Comparison of ENCODE assay signal across 19 cellular contexts in genomic region chr14:38074091-38074490, GRCh38.
DNase-seq lines count a peak whose midpoint lies in the region; ATAC-seq and TF ChIP-seq lines count a peak whose summit lies in the region.
"Had no signal": no experiment of that assay in that cellular context is flagged by ENCODE, and none has a peak within 500 bp of the region (broad histone marks: within the 10 kb centered on the region; RNA-seq: fewer than 3 reads in every experiment).

No MANE protein-coding gene starts in this region.

- H3K36me3 ChIP-seq in left lung, result no peaks in the 10 kb centered on the region
- H3K36me3 ChIP-seq: heart right ventricle, upper lobe of left lung had no signal

- ATAC-seq in left lung, result peak; percentile 60
- ATAC-seq in GM18498 (IDR thresholded peaks at IDR 0.05; ENCODE audit: unreplicated experiment), result no peak
- ATAC-seq: heart right ventricle had no signal

- H3K9me3 ChIP-seq in left lung, result no peaks in the 10 kb centered on the region
- H3K9me3 ChIP-seq: upper lobe of left lung had no signal

- H3K4me1 ChIP-seq in left lung, result peaks cover 3 to 17% of the 10 kb centered on the region in 2 donors

- H3K27ac Mint-ChIP-seq in T-helper 2 cell treated with Interferon-gamma antibody and Interleukin-4, amounts not matched to agents 5 μg/mL and 100 μg/mL, for 36 hours, result no peak overlapping the region
- no peak overlapping the region for H3K27ac Mint-ChIP-seq in glutamatergic neuron (ENCODE audit: unreplicated experiment)
- H3K27ac Mint-ChIP-seq: memory B cell had no signal

- peaks cover 3% of the 10 kb centered on the region for H3K27me3 Mint-ChIP-seq in T-helper 2 cell treated with Interferon-gamma antibody and Interleukin-4, amounts not matched to agents 5 μg/mL and 100 μg/mL, for 36 hours (ENCODE audit: low read depth)
- no peaks in the 10 kb centered on the region for H3K27me3 Mint-ChIP-seq in glutamatergic neuron (ENCODE audit: unreplicated experiment)
- H3K27me3 Mint-ChIP-seq: memory B cell had no signal

- peaks cover 38% of the 10 kb centered on the region for H3K4me1 Mint-ChIP-seq in T-helper 2 cell treated with Interferon-gamma antibody and Interleukin-4, amounts not matched to agents 5 μg/mL and 100 μg/mL, for 36 hours (ENCODE audit: low read depth)
- no peaks in the 10 kb centered on the region for H3K4me1 Mint-ChIP-seq in glutamatergic neuron (ENCODE audit: low read depth, unreplicated experiment)
- H3K4me1 Mint-ChIP-seq: memory B cell had no signal

- TF ChIP-seq CTCF in left lung (IDR thresholded peaks at IDR 0.05) (no peak), glutamatergic neuron (IDR thresholded peaks at IDR 0.05; ENCODE audit: partially characterized antibody, unreplicated experiment) (no peak)

- peak overlapping the region; percentile 44 for H3K4me3 Mint-ChIP-seq in T-helper 2 cell treated with Interferon-gamma antibody and Interleukin-4, amounts not matched to agents 5 μg/mL and 100 μg/mL, for 36 hours
- H3K4me3 Mint-ChIP-seq in glutamatergic neuron (ENCODE audit: unreplicated experiment), result no peak overlapping the region
- H3K4me3 Mint-ChIP-seq: memory B cell had no signal

- H3K4me3 ChIP-seq in left lung, result no peak overlapping the region
- H3K4me3 ChIP-seq: heart right ventricle, upper lobe of left lung had no signal

- intact Hi-C loops in left lung (cut with DNase I), result no loop called here

- H3K27ac ChIP-seq in left lung, result no peak overlapping the region
- H3K27ac ChIP-seq: 22Rv1, heart right ventricle, upper lobe of left lung, VCaP had no signal

- H3K9me3 Mint-ChIP-seq in T-helper 2 cell treated with Interferon-gamma antibody and Interleukin-4, amounts not matched to agents 5 μg/mL and 100 μg/mL, for 36 hours, result peaks cover 6% of the 10 kb centered on the region
- H3K9me3 Mint-ChIP-seq in glutamatergic neuron (ENCODE audit: unreplicated experiment), result no peaks in the 10 kb centered on the region

- DNase-seq in DMS53 (lab: John Stamatoyannopoulos, UW), result peak; percentile 11
- no peak for DNase-seq in DMS53 treated with DMSO at 0.1 percent for 48 hours (lab: John Stamatoyannopoulos, UW; ENCODE audit: unreplicated experiment)
- peak; percentile 53 for DNase-seq in EH (ENCODE audit: low read depth)
- DNase-seq in T-helper 2 cell treated with Interferon-gamma antibody and Interleukin-4, amounts not matched to agents 5 μg/mL and 100 μg/mL, for 36 hours (ENCODE audit: low spot score), result no peak
- no peak for DNase-seq in left lung
- DNase-seq in glutamatergic neuron, result no peak
- DNase-seq in activated CD4-positive, alpha-beta T cell treated with anti-CD3 and anti-CD28 coated beads for 4 hours, result no peak
- DNase-seq: activated CD8-positive, alpha-beta memory T cell treated with anti-CD3 and anti-CD28 coated beads, Interleukin-2, amount 50 U/mL, for 48 hours; amniotic stem cell; caudate nucleus; heart right ventricle; NCI-H146; stimulated activated CD4-positive, alpha-beta T cell treated with anti-CD3 and anti-CD28 coated beads, Interleukin-15, amount 100 ng/mL, for 24 hours; stimulated activated naive CD4-positive, alpha-beta T cell treated with Interleukin-2 at 50 U/mL for 16 hours; upper lobe of left lung had no signal

- no peaks in the 10 kb centered on the region for H3K36me3 Mint-ChIP-seq in T-helper 2 cell treated with Interferon-gamma antibody and Interleukin-4, amounts not matched to agents 5 μg/mL and 100 μg/mL, for 36 hours (ENCODE audit: low read depth)
- no peaks in the 10 kb centered on the region for H3K36me3 Mint-ChIP-seq in glutamatergic neuron (ENCODE audit: unreplicated experiment)

- no peaks in the 10 kb centered on the region for H3K27me3 ChIP-seq in left lung
- H3K27me3 ChIP-seq: heart right ventricle, upper lobe of left lung had no signal

Comparison
In these comparisons a context has a peak if more than half of its experiments do, and no peak if none do; other contexts are left out.
1. DNase-seq: peak in DMS53 (single experiment) and EH (single experiment); none in DMS53 treated with DMSO at 0.1 percent for 48 hours (single experiment), T-helper 2 cell treated with Interferon-gamma antibody and Interleukin-4, amounts not matched to agents 5 μg/mL and 100 μg/mL, for 36 hours (single experiment), left lung (0 of 2), glutamatergic neuron (single experiment) and activated CD4-positive, alpha-beta T cell treated with anti-CD3 and anti-CD28 coated beads for 4 hours (0 of 2).